In genomic region chr12:69766260-69766659, GRCh38 we compare ENCODE assay signal across 31 cellular contexts. TPM values are rescaled to one million over a fixed set of nuclear protein-coding genes. Genes with fewer than 3 reads are reported as not detected.
DNase-seq lines count a peak whose midpoint lies in the region; ATAC-seq, FAIRE-seq and TF ChIP-seq lines count a peak whose summit lies in the region.
"Had no signal": no experiment of that assay in that cellular context is flagged by ENCODE, and none has a peak within 500 bp of the region (broad histone marks: within the 10 kb centered on the region; RNA-seq: fewer than 3 reads in every experiment).

No MANE protein-coding gene starts in this region.

- intact Hi-C loops in HepG2 (cut with micrococcal nuclease; ENCODE audit: unreplicated experiment) = no loop called here
- intact Hi-C loops in right lobe of liver (cut with DNase I) = no loop called here
- intact Hi-C loops in K562 (cut with micrococcal nuclease) = no loop called here
- intact Hi-C loops in tibial artery (cut with DNase I; ENCODE audit: low total_unique reads) = no loop called here

- H3K9me3 ChIP-seq in HepG2 (ENCODE audit: low read length) (peaks cover 42% of the 10 kb centered on the region), right lobe of liver (no peaks in the 10 kb centered on the region), K562 (replicated peaks; ENCODE audit: control insufficient read depth, insufficient read depth, low read depth, low read length) (peaks cover 6% of the 10 kb centered on the region), tibial artery (peaks cover 7 to 39% (median 24%) of the 10 kb centered on the region in 3 donors)
- H3K9me3 ChIP-seq: BE2C had no signal

- H3K27me3 ChIP-seq in HepG2 (ENCODE audit: control insufficient read depth in 1 of 2, insufficient read depth in 2 of 2, low read length in 2 of 2) (no peaks in the 10 kb centered on the region), right lobe of liver (no peaks in the 10 kb centered on the region), K562 (ENCODE audit: control insufficient read depth in 2 of 2, insufficient read depth in 2 of 2, low read length in 2 of 2) (no peaks in the 10 kb centered on the region), tibial artery (no peaks in the 10 kb centered on the region)
- H3K27me3 ChIP-seq: BE2C, BLaER1 had no signal

- POLR2A ChIA-PET in HepG2 (lab: Yijun Ruan, JAX) = no interaction called here
- POLR2A ChIA-PET in K562 (lab: Yijun Ruan, JAX) = no interaction called here

- H3K4me2 ChIP-seq in HepG2 (ENCODE audit: low read depth, low read length) (no peak overlapping the region), K562 (ENCODE audit: insufficient read depth, low read length) (no peak overlapping the region)
- H3K4me2 ChIP-seq: BLaER1 had no signal

- ATAC-seq in HepG2 = no peak
- no peak for ATAC-seq in right lobe of liver
- no peak for ATAC-seq in K562
- no peak for ATAC-seq in left lobe of liver
- ATAC-seq: GM12878 had no signal

- DNase-seq in HepG2 (ENCODE audit: low spot score) (no peak), right lobe of liver (no peak), K562 (ENCODE audit: extremely low read depth in 1 of 4, low spot score in 3 of 4) (no peak), epithelial cell of prostate (ENCODE audit: low read depth, low spot score) (no peak), left lobe of liver (ENCODE audit: low spot score) (no peak), tibial artery (no peak)
- DNase-seq: 8988T; ACHN; BE2C; C1 segment of cervical spinal cord; CD4-positive, alpha-beta memory T cell; CD4-positive, CD25-positive, alpha-beta regulatory T cell; CD8-positive, alpha-beta memory T cell; COR-L47; DMS 273 treated with DMSO at 0.1 percent for 48 hours; DMS153; DMS53; DMS79; DND-41; EL; GDM1 had no signal

- TF ChIP-seq EP300 in HepG2 (IDR thresholded peaks at IDR 0.05; ENCODE audit: low read depth in 2 of 2, low read length in 2 of 2) (no peak), HepG2 (CRISPR knock-in tag; IDR thresholded peaks at IDR 0.05; ENCODE audit: borderline replicate concordance) (no peak), K562 (IDR thresholded peaks at IDR 0.05; ENCODE audit: low read length) (no peak)

- no peak for TF ChIP-seq CTCF in HepG2 (CRISPR knock-in tag; IDR thresholded peaks at IDR 0.05)
- TF ChIP-seq CTCF in right lobe of liver (IDR thresholded peaks at IDR 0.05) = no peak
- no peak for TF ChIP-seq CTCF in K562 (IDR thresholded peaks at IDR 0.05 in 2 of 3, conservative IDR thresholded peaks at IDR 0.05 in 1 of 3; ENCODE audit: insufficient read depth in 2 of 3, low read depth in 1 of 3, low read length in 3 of 3)
- TF ChIP-seq CTCF in tibial artery (IDR thresholded peaks at IDR 0.05) = no peak

- no peak overlapping the region for H3K9ac ChIP-seq in HepG2 (ENCODE audit: insufficient read depth, low read depth, low read length)
- H3K9ac ChIP-seq in K562 (ENCODE audit: insufficient read depth in 1 of 2, low read depth in 2 of 2, low read length in 2 of 2) = no peak overlapping the region
- H3K9ac ChIP-seq: BLaER1 had no signal

- TF ChIP-seq POLR2A in HepG2 (IDR thresholded peaks at IDR 0.05; ENCODE audit: insufficient read depth in 1 of 2, low read depth in 2 of 2, low read length in 2 of 2) = no peak
- TF ChIP-seq POLR2A in right lobe of liver (IDR thresholded peaks at IDR 0.05) = no peak
- TF ChIP-seq POLR2A in K562 (conservative IDR thresholded peaks at IDR 0.05) = no peak

- FAIRE-seq in HepG2 (lab: Jason Lieb, UNC) (no peak), K562 (lab: Jason Lieb, UNC) (no peak)
- FAIRE-seq: A204.1, GM12878, GM12892, GM19239 had no signal

- in situ Hi-C loops in HepG2 (cut with HindIII; ENCODE audit: extremely low pct_ligation_motif_present, low pct_unique_long_range_greater_than_20kb) = no loop called here
- in situ Hi-C loops in K562 (cut with MboI) = no loop called here

- BruUV-seq in HepG2 (replicated peaks; lab: Mats Ljungman, UMichigan) (no TSS peak), K562 (replicated peaks; lab: Mats Ljungman, UMichigan) (no TSS peak)

- no peaks in the 10 kb centered on the region for H3K9me1 ChIP-seq in K562 (ENCODE audit: control insufficient read depth, insufficient read depth, low read length)

- TF ChIP-seq RAD21 in HepG2 (CRISPR knock-in tag; IDR thresholded peaks at IDR 0.05) (no peak), K562 (CRISPR knock-in tag; conservative IDR thresholded peaks at IDR 0.05 in 1 of 2, IDR thresholded peaks at IDR 0.05 in 1 of 2) (no peak)

- CTCF ChIA-PET in HepG2 (lab: Yijun Ruan, JAX; ENCODE audit: low intra/inter-chr PET ratio, low total read pairs) = no interaction called here
- CTCF ChIA-PET in K562 (lab: Yijun Ruan, JAX; ENCODE audit: low intra/inter-chr PET ratio) = interaction anchor here (0.6 kb wide), 1 partner anchor 1049 kb away, joined by 3 read pairs; no protein-coding TSS in a partner anchor

- WGBS in HepG2 (ENCODE audit: low lambda C conversion rate) = 92% methylated on average over 6 of the region's 6 CpGs
- WGBS in right lobe of liver (ENCODE audit: insufficient coverage, low coverage, low lambda C conversion rate, missing lambda C conversion rate) = 95% methylated on average over 6 of the region's 6 CpGs
- WGBS in K562 (ENCODE audit: insufficient coverage, low coverage, missing lambda C conversion rate) = 5% methylated on average over 6 of the region's 6 CpGs

- H4K20me1 ChIP-seq in HepG2 (ENCODE audit: insufficient read depth, low read length) (no peaks in the 10 kb centered on the region), K562 (replicated peaks; ENCODE audit: control insufficient read depth, insufficient read depth, low read length) (no peaks in the 10 kb centered on the region)
- H4K20me1 ChIP-seq: BLaER1 had no signal

- H3K79me2 ChIP-seq in HepG2 (ENCODE audit: insufficient read depth, low read length) (no peaks in the 10 kb centered on the region), K562 (ENCODE audit: control insufficient read depth, insufficient read depth, low read length) (no peaks in the 10 kb centered on the region)

- H3K4me1 ChIP-seq in HepG2 (ENCODE audit: insufficient read depth, low read length) (no peaks in the 10 kb centered on the region), right lobe of liver (no peaks in the 10 kb centered on the region), K562 (replicated peaks in 1 of 2; ENCODE audit: control insufficient read depth in 2 of 2, insufficient read depth in 2 of 2, low read length in 2 of 2) (no peaks in the 10 kb centered on the region), tibial artery (no peaks in the 10 kb centered on the region)
- H3K4me1 ChIP-seq: BE2C, BLaER1 had no signal

- H2AFZ ChIP-seq in HepG2 (ENCODE audit: low read length) = no peak overlapping the region
- no peak overlapping the region for H2AFZ ChIP-seq in K562 (ENCODE audit: low read depth, low read length)

- no peak overlapping the region for H3K27ac ChIP-seq in HepG2 (ENCODE audit: extremely low read length, insufficient read depth, low read length)
- H3K27ac ChIP-seq in right lobe of liver = no peak overlapping the region
- no peak overlapping the region for H3K27ac ChIP-seq in K562 (ENCODE audit: extremely low read depth, low read depth, low read length)
- H3K27ac ChIP-seq in epithelial cell of prostate = peak overlapping the region; percentile 44
- no peak overlapping the region for H3K27ac ChIP-seq in tibial artery
- H3K27ac ChIP-seq: BLaER1 had no signal

- no peak overlapping the region for H3K4me3 ChIP-seq in HepG2 (replicated peaks in 1 of 3; ENCODE audit: insufficient read depth in 1 of 3, low read depth in 2 of 3, low read length in 3 of 3)
- no peak overlapping the region for H3K4me3 ChIP-seq in right lobe of liver
- H3K4me3 ChIP-seq in K562 = no peak overlapping the region
- no peak overlapping the region for H3K4me3 ChIP-seq in tibial artery
- H3K4me3 ChIP-seq: BLaER1, GM12878 had no signal

- peaks cover 7 to 30% of the 10 kb centered on the region in 2 experiments; a peak in 4 of 5 replicates for H3K36me3 ChIP-seq in HepG2 (replicated peaks in 1 of 2; ENCODE audit: control insufficient read depth in 1 of 2, insufficient read depth in 2 of 2, low read length in 2 of 2)
- peaks cover 0 to 8% (median 4%) of the 10 kb centered on the region in 4 donors for H3K36me3 ChIP-seq in right lobe of liver
- no peaks in the 10 kb centered on the region for H3K36me3 ChIP-seq in K562 (ENCODE audit: control insufficient read depth, insufficient read depth, low read length)
- H3K36me3 ChIP-seq in tibial artery = peaks cover 36 to 47% (median 40%) of the 10 kb centered on the region in 3 donors
- H3K36me3 ChIP-seq: BE2C had no signal

RNA-seq across cellular contexts. Expression of gene RAB3IP, which starts 27.6 kb away (rescaled TPM):
- total RNA-seq in HepG2 (2016; rRNA removed; fragmentation: Illumina TruSeq; extraction: Trizol) (41.1 and 51.1 TPM in 2 replicates), right lobe of liver (10 to 100 TPM; 13.8 to 16.7 (median 14.5) TPM), K562 (2014; rRNA removed) (9.1 and 9.3 TPM in 2 replicates), K562 (2014; rRNA removed; fragmentation: Illumina TruSeq; extraction: Trizol) (14.3 and 16.3 TPM in 2 replicates), K562 (2015; rRNA removed; fragmentation: Illumina TruSeq; extraction: Trizol) (8.2 and 11.8 TPM in 2 replicates), K562 (2021) (7.4 and 9.9 TPM in 2 replicates), left lobe of liver (13.1 TPM)
- total RNA-seq in HepG2 (2016; cell fraction: cytosol; rRNA removed; fragmentation: Illumina TruSeq; extraction: Trizol; ENCODE audit: low read depth) = 67.4 and 73.6 TPM in 2 replicates
- 39.3 and 52.8 TPM in 2 replicates for total RNA-seq in HepG2 (2016; cell fraction: insoluble cytoplasmic fraction; rRNA removed; fragmentation: Illumina TruSeq; extraction: Trizol)
- total RNA-seq in HepG2 (2016; cell fraction: membrane; rRNA removed; fragmentation: Illumina TruSeq; extraction: Trizol) = 56.8 and 57.2 TPM in 2 replicates
- 43.3 and 51.3 TPM in 2 replicates for total RNA-seq in HepG2 (2016; cell fraction: nucleus; rRNA removed; fragmentation: Illumina TruSeq; extraction: Trizol)
- polyA plus RNA-seq in HepG2 (2011; rRNA removed) (24.9 and 33.6 TPM in 2 replicates), K562 (2011; rRNA removed) (15.2 and 25.5 TPM in 2 replicates), K562 (2014; fragmentation: Illumina TruSeq; extraction: Trizol) (9.3 and 13.1 TPM in 2 replicates), K562 (2014; fragmentation: Nextera tagmentation; extraction: Ambion mirVana) (10 to 100 TPM in 1 of 2 experiments, 1 to 10 TPM in 1; 5.6 to 11.3 TPM), K562 (2014; rRNA removed) (6.7 and 10.1 TPM in 2 replicates)
- 8.7 and 11.4 TPM in 2 replicates for polyA plus RNA-seq in HepG2 (2011; cell fraction: cytosol; rRNA removed)
- 9.4 and 10.6 TPM in 2 replicates for polyA plus RNA-seq in HepG2 (2011; cell fraction: nucleus; rRNA removed)
- 16.7 and 17.5 TPM in 2 replicates for polyA plus RNA-seq in HepG2 (2012)
- polyA plus RNA-seq in HepG2 (2016; cell fraction: cytosol; fragmentation: Illumina TruSeq; extraction: Trizol; ENCODE audit: low read depth) = 27.3 and 39.0 TPM in 2 replicates
- 47.4 and 60.4 TPM in 2 replicates for polyA plus RNA-seq in HepG2 (2016; cell fraction: insoluble cytoplasmic fraction; fragmentation: Illumina TruSeq; extraction: Trizol; ENCODE audit: low read depth)
- 43.6 and 45.5 TPM in 2 replicates for polyA plus RNA-seq in HepG2 (2016; cell fraction: membrane; fragmentation: Illumina TruSeq; extraction: Trizol; ENCODE audit: low read depth)
- polyA plus RNA-seq in HepG2 (2016; cell fraction: nucleus; fragmentation: Illumina TruSeq; extraction: Trizol; ENCODE audit: insufficient read depth, low read depth) = 41.0 and 43.7 TPM in 2 replicates
- polyA minus RNA-seq in HepG2 (2011; rRNA and poly(A)+ RNA removed; ENCODE audit: low replicate concordance) = 23.4 and 53.0 TPM in 2 replicates
- 7.6 and 15.3 TPM in 2 replicates for polyA minus RNA-seq in HepG2 (2011; cell fraction: cytosol; rRNA and poly(A)+ RNA removed)
- 36.6 and 52.2 TPM in 2 replicates for polyA minus RNA-seq in HepG2 (2011; cell fraction: nucleus; rRNA and poly(A)+ RNA removed)
- total RNA-seq in K562 (2011; cell fraction: chromatin; rRNA removed; ENCODE audit: low replicate concordance) = 14.7 and 27.7 TPM in 2 replicates
- 3.0 and 4.2 TPM in 2 replicates for total RNA-seq in K562 (2011; cell fraction: nucleolus; rRNA removed)
- total RNA-seq in K562 (2011; cell fraction: nucleoplasm; rRNA removed) = 10.3 and 11.5 TPM in 2 replicates
- polyA plus RNA-seq in K562 (2011; cell fraction: cytosol; rRNA removed) = 4.4 and 5.1 TPM in 2 replicates
- 11.0 and 13.8 TPM in 2 replicates for polyA plus RNA-seq in K562 (2011; cell fraction: nucleus; rRNA removed)
- polyA plus RNA-seq in K562 (2012) = 9.3 and 14.8 TPM in 2 replicates
- 12.2 and 17.1 TPM in 2 replicates for polyA minus RNA-seq in K562 (2011; rRNA and poly(A)+ RNA removed)
- 3.6 and 5.0 TPM in 2 replicates for polyA minus RNA-seq in K562 (2011; cell fraction: cytosol; rRNA and poly(A)+ RNA removed)
- polyA minus RNA-seq in K562 (2011; cell fraction: nucleus; rRNA and poly(A)+ RNA removed) = 5.9 and 9.0 TPM in 2 replicates
- total RNA-seq: G401 had no signal

RNA-seq across cellular contexts. Expression of gene MYRFL, which starts 58.8 kb away (rescaled TPM):
- 0.09 and 0.10 TPM in 2 replicates for total RNA-seq in HepG2 (2016; rRNA removed; fragmentation: Illumina TruSeq; extraction: Trizol)
- 0.35 and 0.40 TPM in 2 replicates for total RNA-seq in HepG2 (2016; cell fraction: cytosol; rRNA removed; fragmentation: Illumina TruSeq; extraction: Trizol; ENCODE audit: low read depth)
- 0.17 TPM in 1 of 2 replicates, not detected in the other for total RNA-seq in HepG2 (2016; cell fraction: insoluble cytoplasmic fraction; rRNA removed; fragmentation: Illumina TruSeq; extraction: Trizol)
- total RNA-seq in HepG2 (2016; cell fraction: membrane; rRNA removed; fragmentation: Illumina TruSeq; extraction: Trizol) = 0.19 and 0.24 TPM in 2 replicates
- 0.31 and 0.44 TPM in 2 replicates for total RNA-seq in HepG2 (2016; cell fraction: nucleus; rRNA removed; fragmentation: Illumina TruSeq; extraction: Trizol)
- 0.11 and 0.54 TPM in 2 replicates for polyA plus RNA-seq in HepG2 (2011; rRNA removed)
- polyA plus RNA-seq in HepG2 (2011; cell fraction: cytosol; rRNA removed) = 0.01 and 0.08 TPM in 2 replicates
- 0.26 and 0.48 TPM in 2 replicates for polyA plus RNA-seq in HepG2 (2011; cell fraction: nucleus; rRNA removed)
- polyA plus RNA-seq in HepG2 (2012) = 0.20 and 0.25 TPM in 2 replicates
- not detected in 2 replicates for polyA plus RNA-seq in HepG2 (2016; cell fraction: cytosol; fragmentation: Illumina TruSeq; extraction: Trizol; ENCODE audit: low read depth)
- polyA plus RNA-seq in HepG2 (2016; cell fraction: insoluble cytoplasmic fraction; fragmentation: Illumina TruSeq; extraction: Trizol; ENCODE audit: low read depth) = not detected in 2 replicates
- polyA plus RNA-seq in HepG2 (2016; cell fraction: membrane; fragmentation: Illumina TruSeq; extraction: Trizol; ENCODE audit: low read depth) = not detected in 2 replicates
- polyA plus RNA-seq in HepG2 (2016; cell fraction: nucleus; fragmentation: Illumina TruSeq; extraction: Trizol; ENCODE audit: insufficient read depth, low read depth) = 0.39 and 0.62 TPM in 2 replicates
- 0.08 TPM in 1 of 2 replicates, not detected in the other for polyA minus RNA-seq in HepG2 (2011; rRNA and poly(A)+ RNA removed; ENCODE audit: low replicate concordance)
- not detected in 2 replicates for polyA minus RNA-seq in HepG2 (2011; cell fraction: cytosol; rRNA and poly(A)+ RNA removed)
- polyA minus RNA-seq in HepG2 (2011; cell fraction: nucleus; rRNA and poly(A)+ RNA removed) = 0.52 and 1.1 TPM in 2 replicates
- total RNA-seq in right lobe of liver = under 1 TPM in 4 of 6 experiments, not detected in 2; 0.11 to 0.21 (median 0.17) TPM
- not detected in 2 replicates for total RNA-seq in K562 (2011; cell fraction: chromatin; rRNA removed; ENCODE audit: low replicate concordance)
- not detected in 2 replicates for total RNA-seq in K562 (2011; cell fraction: nucleolus; rRNA removed)
- total RNA-seq in K562 (2011; cell fraction: nucleoplasm; rRNA removed) = not detected in 2 replicates
- not detected in 2 replicates for total RNA-seq in K562 (2014; rRNA removed)
- total RNA-seq in K562 (2014; rRNA removed; fragmentation: Illumina TruSeq; extraction: Trizol) = not detected in 2 replicates
- not detected in 2 replicates for total RNA-seq in K562 (2015; rRNA removed; fragmentation: Illumina TruSeq; extraction: Trizol)
- not detected in 2 replicates for total RNA-seq in K562 (2021)
- not detected in 2 replicates for polyA plus RNA-seq in K562 (2011; rRNA removed)
- polyA plus RNA-seq in K562 (2011; cell fraction: cytosol; rRNA removed) = not detected in 2 replicates
- polyA plus RNA-seq in K562 (2011; cell fraction: nucleus; rRNA removed) = not detected in 2 replicates
- not detected in 2 replicates for polyA plus RNA-seq in K562 (2012)
- not detected in 2 replicates for polyA plus RNA-seq in K562 (2014; fragmentation: Illumina TruSeq; extraction: Trizol)
- polyA plus RNA-seq in K562 (2014; fragmentation: Nextera tagmentation; extraction: Ambion mirVana) = not detected
- polyA plus RNA-seq in K562 (2014; rRNA removed) = not detected in 2 replicates
- polyA minus RNA-seq in K562 (2011; rRNA and poly(A)+ RNA removed) = not detected in 2 replicates
- not detected in 2 replicates for polyA minus RNA-seq in K562 (2011; cell fraction: cytosol; rRNA and poly(A)+ RNA removed)
- not detected in 2 replicates for polyA minus RNA-seq in K562 (2011; cell fraction: nucleus; rRNA and poly(A)+ RNA removed)
- 0.08 TPM for total RNA-seq in left lobe of liver
- total RNA-seq: A673; CD4-positive, alpha-beta memory T cell; CD4-positive, CD25-positive, alpha-beta regulatory T cell; CD8-positive, alpha-beta memory T cell; Daoy; G401 had no signal
- polyA plus RNA-seq: AG04450; CD14-positive monocyte; CD4-positive, alpha-beta memory T cell; CD4-positive, CD25-positive, alpha-beta regulatory T cell; CD8-positive, alpha-beta memory T cell had no signal
